In genomic region chr1:150559627-150560010, GRCh38 we compare ENCODE assay signal across 1 cellular context.
TF ChIP-seq lines count a peak whose summit lies in the region.

No MANE protein-coding gene starts in this region.

TF ChIP-seq in endothelial cell of umbilical vein, 7 proteins besides CTCF, POLR2A, EP300 and RAD21:
- no peak for TF ChIP-seq MYC (IDR thresholded peaks at IDR 0.05; ENCODE audit: low read depth, low read length)
- no peak for TF ChIP-seq GATA2 (IDR thresholded peaks at IDR 0.05; ENCODE audit: insufficient read depth, insufficient read length, low read depth, low read length)
- TF ChIP-seq JUN (IDR thresholded peaks at IDR 0.05; ENCODE audit: borderline replicate concordance, insufficient read depth, insufficient read length, low read depth) = no peak
- no peak for TF ChIP-seq EZH2 (IDR thresholded peaks at IDR 0.05; ENCODE audit: borderline replicate concordance, low read depth, low read length, severe bottlenecking)
- TF ChIP-seq FOS (IDR thresholded peaks at IDR 0.05; ENCODE audit: borderline replicate concordance, insufficient read depth, low read length) = no peak
- no peak for TF ChIP-seq MAX (IDR thresholded peaks at IDR 0.05; ENCODE audit: insufficient read depth, insufficient read length)
- no peak for TF ChIP-seq POLR2AphosphoS5 (IDR thresholded peaks at IDR 0.05; ENCODE audit: insufficient read depth, low read depth, low read length)
